28 cellular contexts compared by ENCODE assay signal in genomic region chr4:127759893-127760292, GRCh38. TPM values are rescaled to one million over a fixed set of nuclear protein-coding genes. Genes with fewer than 3 reads are reported as not detected.
DNase-seq lines count a peak whose midpoint lies in the region; TF ChIP-seq lines count a peak whose summit lies in the region.
"Had no signal": no experiment of that assay in that cellular context is flagged by ENCODE, and none has a peak within 500 bp of the region (broad histone marks: within the 10 kb centered on the region; RNA-seq: fewer than 3 reads in every experiment).

No MANE protein-coding gene starts in this region.

- in situ Hi-C loops in GM23248 (cut with MboI), result no loop called here

- H3K79me2 ChIP-seq in GM23248 (ENCODE audit: insufficient read depth), result no peaks in the 10 kb centered on the region
- H3K79me2 ChIP-seq: parathyroid adenoma had no signal

- H3F3A ChIP-seq in GM23248 (ENCODE audit: insufficient read depth), result no peaks in the 10 kb centered on the region

- H4K20me1 ChIP-seq in GM23248 (ENCODE audit: insufficient read depth), result no peaks in the 10 kb centered on the region

- TF ChIP-seq POLR2A in prostate gland (IDR thresholded peaks at IDR 0.05), result no peak

- no peaks in the 10 kb centered on the region for H3K9me2 ChIP-seq in GM23248 (ENCODE audit: insufficient read depth)

- no peaks in the 10 kb centered on the region for H3K9me3 ChIP-seq in GM23248 (ENCODE audit: low read depth)
- no peaks in the 10 kb centered on the region for H3K9me3 ChIP-seq in prostate gland
- H3K9me3 ChIP-seq: esophagus squamous epithelium, sigmoid colon, thyroid gland had no signal

- peak; percentile 59 for DNase-seq in DMS53 (lab: John Stamatoyannopoulos, UW)
- peak; percentile 3 for DNase-seq in GM23248
- peak; percentile 36 for DNase-seq in LNCaP clone FGC (ENCODE audit: low read depth)
- DNase-seq in kidney tubule cell (ENCODE audit: low spot score), result peak; percentile 58
- DNase-seq in COR-L47 (lab: John Stamatoyannopoulos, UW), result no peak
- DNase-seq in prostate gland (ENCODE audit: low spot score), result no peak
- DNase-seq in DMS 273 treated with DMSO at 0.1 percent for 48 hours (lab: John Stamatoyannopoulos, UW), result no peak
- DNase-seq in HuH-7 (ENCODE audit: low spot score), result no peak
- DNase-seq: activated CD4-positive, alpha-beta T cell treated with anti-CD3 and anti-CD28 coated beads for 4 hours; activated CD8-positive, alpha-beta memory T cell treated with anti-CD3 and anti-CD28 coated beads, Interleukin-2, amount 10 ng/mL, durations not matched to agents 7 days and 5 days; effector CD8-positive, alpha-beta T cell; esophagus squamous epithelium; kidney glomerular epithelial cell; naive thymus-derived CD8-positive, alpha-beta T cell; NCI-H1694 treated with DMSO at 0.1 percent for 48 hours; NCI-H2227 treated with DMSO at 0.1 percent for 48 hours; NCI-H82; SHP77 treated with DMSO at 0.1 percent for 48 hours; sigmoid colon; stimulated activated naive CD4-positive, alpha-beta T cell; T-helper 1 cell; thyroid gland had no signal

- WGBS in GM23248 (ENCODE audit: low coverage in 1 of 2, low lambda C conversion rate in 2 of 2, missing lambda C conversion rate in 2 of 2), 2 experiments, result 47 to 53% methylated on average over 3 of the region's 3 CpGs
- WGBS in prostate gland, result 66% methylated on average over 3 of the region's 3 CpGs

- no peak overlapping the region for H3K9ac ChIP-seq in GM23248
- H3K9ac ChIP-seq: parathyroid adenoma had no signal

- H3K4me3 ChIP-seq in GM23248 (no peak overlapping the region), LNCaP clone FGC (ENCODE audit: low read depth, low read length) (no peak overlapping the region), prostate gland (no peak overlapping the region)
- H3K4me3 ChIP-seq: esophagus squamous epithelium, sigmoid colon, thyroid gland had no signal

- H3K27ac ChIP-seq in GM23248, result no peak overlapping the region
- H3K27ac ChIP-seq in prostate gland, result no peak overlapping the region
- H3K27ac ChIP-seq: C4-2B, esophagus squamous epithelium, parathyroid adenoma, sigmoid colon, thyroid gland had no signal

- H3K36me3 ChIP-seq in GM23248 (ENCODE audit: low read depth) (no peaks in the 10 kb centered on the region), prostate gland (no peaks in the 10 kb centered on the region)
- H3K36me3 ChIP-seq: esophagus squamous epithelium, sigmoid colon, thyroid gland had no signal

- no peak for TF ChIP-seq CTCF in LNCaP clone FGC (IDR thresholded peaks at IDR 0.05; ENCODE audit: control insufficient read depth, extremely low read depth, insufficient read depth)
- no peak for TF ChIP-seq CTCF in prostate gland (IDR thresholded peaks at IDR 0.05)

- H3K4me2 ChIP-seq in GM23248 (ENCODE audit: unreplicated experiment), result no peak overlapping the region

- no peak overlapping the region for H2AFZ ChIP-seq in GM23248
- H2AFZ ChIP-seq: parathyroid adenoma had no signal

- intact Hi-C loops in prostate gland (cut with DNase I), result no loop called here

- no peaks in the 10 kb centered on the region for H3K27me3 ChIP-seq in GM23248 (replicated peaks; ENCODE audit: insufficient read depth)
- H3K27me3 ChIP-seq in prostate gland (replicated peaks; ENCODE audit: insufficient read depth), result no peaks in the 10 kb centered on the region
- H3K27me3 ChIP-seq: esophagus squamous epithelium, sigmoid colon, thyroid gland had no signal

- H3K4me1 ChIP-seq in GM23248 (ENCODE audit: insufficient read depth) (no peaks in the 10 kb centered on the region), prostate gland (replicated peaks) (no peaks in the 10 kb centered on the region)
- H3K4me1 ChIP-seq: esophagus squamous epithelium, parathyroid adenoma, sigmoid colon, thyroid gland had no signal

RNA-seq across cellular contexts. Expression of gene HSPA4L, which starts 22.2 kb away (rescaled TPM):
- 1.3 and 1.4 TPM in 2 replicates for total RNA-seq in GM23248 (2014; rRNA removed; shearing (Covaris generic))
- 2.1 and 2.2 TPM in 2 replicates for polyA plus RNA-seq in GM23248 (2016; fragmentation: Nextera tagmentation; extraction: Ambion mirVana)
- 10 to 100 TPM in 1 of 2 donors, 1 to 10 TPM in 1; 8.8 to 12.9 TPM for total RNA-seq in prostate gland
- total RNA-seq: naive thymus-derived CD8-positive, alpha-beta T cell; OCI-LY7 had no signal

RNA-seq across cellular contexts. Expression of gene SLC25A31, which starts 29.7 kb away (rescaled TPM):
- not detected in 2 replicates for total RNA-seq in GM23248 (2014; rRNA removed; shearing (Covaris generic))
- polyA plus RNA-seq in GM23248 (2016; fragmentation: Nextera tagmentation; extraction: Ambion mirVana), result not detected in 2 replicates
- total RNA-seq in prostate gland, result 1 to 10 TPM in 1 of 2 donors, not detected in 1; 7.7 TPM
- total RNA-seq: activated CD8-positive, alpha-beta memory T cell treated with anti-CD3 and anti-CD28 coated beads, Interleukin-2, amount 10 ng/mL, durations not matched to agents 7 days and 5 days; chondrocyte; esophagus squamous epithelium; glomerular endothelial cell; mesenteric fat pad; naive thymus-derived CD8-positive, alpha-beta T cell; OCI-LY7; sigmoid colon had no signal
- polyA plus RNA-seq: naive thymus-derived CD8-positive, alpha-beta T cell; sigmoid colon had no signal

Comparison
In these comparisons a context has a peak if more than half of its experiments do, and no peak if none do; other contexts are left out.
1. DNase-seq: peak in DMS53 (single experiment), GM23248 (single experiment), LNCaP clone FGC (single experiment) and kidney tubule cell (single experiment); none in COR-L47 (single experiment), prostate gland (single experiment), DMS 273 treated with DMSO at 0.1 percent for 48 hours (single experiment) and HuH-7 (single experiment).